10 cellular contexts compared by ENCODE assay signal in the genomic region with DNA sequence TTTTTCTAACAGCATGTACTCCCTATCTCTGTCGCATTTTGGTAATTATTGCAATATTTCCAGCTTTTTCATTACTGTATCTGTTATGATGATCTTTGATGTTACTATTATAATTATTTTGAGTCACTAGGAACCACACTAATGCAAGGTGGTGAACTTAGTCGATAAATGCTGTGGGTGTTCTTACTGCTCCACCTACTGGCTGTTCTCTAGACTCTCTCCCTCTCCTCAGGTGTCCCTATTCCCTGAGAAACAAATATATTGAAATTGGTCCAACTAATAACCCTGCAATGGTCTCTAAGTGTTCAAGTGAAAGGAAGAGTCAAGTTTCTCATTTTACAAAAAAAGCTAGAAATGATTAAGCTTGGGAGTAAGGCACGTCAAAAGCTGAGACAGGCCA. TPM values are rescaled to one million over a fixed set of nuclear protein-coding genes. Genes with fewer than 3 reads are reported as not detected.
DNase-seq lines count a peak whose midpoint lies in the region; ATAC-seq and TF ChIP-seq lines count a peak whose summit lies in the region.
"Had no signal": no experiment of that assay in that cellular context is flagged by ENCODE, and none has a peak within 500 bp of the region (broad histone marks: within the 10 kb centered on the region; RNA-seq: fewer than 3 reads in every experiment).

No MANE protein-coding gene starts in this region.

- H2AFZ ChIP-seq in SU-DHL-6 (ENCODE audit: low read depth, low read length, severe bottlenecking), result no peak overlapping the region

- H4K20me1 ChIP-seq in SU-DHL-6 (ENCODE audit: low read depth, low read length), result peaks cover 17% of the 10 kb centered on the region

- H3K4me2 ChIP-seq in SU-DHL-6 (ENCODE audit: low read depth, low read length, poor library complexity, severe bottlenecking), result no peak overlapping the region

- no peaks in the 10 kb centered on the region for H3K9me2 ChIP-seq in SU-DHL-6 (replicated peaks; ENCODE audit: insufficient read depth, low read length)

- H3K4me3 ChIP-seq in SU-DHL-6 (ENCODE audit: insufficient read depth, low read length, poor library complexity, severe bottlenecking) (no peak overlapping the region), kidney epithelial cell (ENCODE audit: low read depth, low read length) (no peak overlapping the region)

- TF ChIP-seq CTCF in SU-DHL-6 (IDR thresholded peaks at IDR 0.05; ENCODE audit: insufficient read depth, low read length, poor library complexity, severe bottlenecking), result peak; percentile 44
- TF ChIP-seq CTCF in kidney epithelial cell (IDR thresholded peaks at IDR 0.05; ENCODE audit: insufficient read depth, low read length, poor library complexity, severe bottlenecking), result peak; percentile 55

- H3K36me3 ChIP-seq in SU-DHL-6 (ENCODE audit: low read length), result peaks cover 70% of the 10 kb centered on the region
- no peaks in the 10 kb centered on the region for H3K36me3 ChIP-seq in kidney epithelial cell (ENCODE audit: control insufficient read depth, insufficient read depth, low read length)

- peaks cover 43% of the 10 kb centered on the region for H3K79me2 ChIP-seq in SU-DHL-6 (ENCODE audit: insufficient read depth, low read length)

- DNase-seq in NCI-H1092 treated with DMSO at 0.1 percent for 48 hours (lab: John Stamatoyannopoulos, UW), result peak; percentile 13
- no peak for DNase-seq in NCI-H1092 (lab: John Stamatoyannopoulos, UW)
- no peak for DNase-seq in kidney epithelial cell (ENCODE audit: low read depth)
- no peak for DNase-seq in GM19240 (ENCODE audit: insufficient read length, low spot score)
- DNase-seq in stimulated activated naive CD8-positive, alpha-beta T cell treated with anti-CD3 and anti-CD28 coated beads, Interleukin-15, Interleukin-2, amounts not matched to agents 100 U/mL and 50 U/mL, for 24 hours, result no peak
- no peak for DNase-seq in NCI-H146 treated with DMSO at 0.1 percent for 48 hours (lab: John Stamatoyannopoulos, UW; ENCODE audit: unreplicated experiment)
- DNase-seq: activated B cell treated with CpG ODN at 0.5 μM for 24 hours, naive B cell had no signal

- H3K27me3 ChIP-seq in SU-DHL-6 (ENCODE audit: low read length) (no peaks in the 10 kb centered on the region), kidney epithelial cell (ENCODE audit: control insufficient read depth, insufficient read depth, low read length) (no peaks in the 10 kb centered on the region)

- H3K9me3 ChIP-seq in SU-DHL-6 (ENCODE audit: insufficient read depth, low read length), result no peaks in the 10 kb centered on the region

- no peak overlapping the region for H3K9ac ChIP-seq in SU-DHL-6 (ENCODE audit: low read length)

- peak; percentile 70 for ATAC-seq in HG02642 (IDR thresholded peaks at IDR 0.05; ENCODE audit: poor library complexity, unreplicated experiment)
- ATAC-seq in stimulated activated naive CD8-positive, alpha-beta T cell treated with anti-CD3 and anti-CD28 coated beads, Interleukin-15, Interleukin-2, amounts not matched to agents 100 U/mL and 50 U/mL, for 24 hours, result no peak

- H3F3A ChIP-seq in SU-DHL-6 (ENCODE audit: insufficient read depth), result peaks cover 9% of the 10 kb centered on the region; the same call in 1 of the 2 replicates

- H3K27ac ChIP-seq in SU-DHL-6 (ENCODE audit: low read depth, low read length), result no peak overlapping the region

RNA-seq across cellular contexts. Expression of gene ARL14EP, which starts 10.5 kb away (rescaled TPM):
- total RNA-seq in kidney epithelial cell, result 22.7 and 27.1 TPM in 2 replicates
